Comparison of ENCODE assay signal across 26 cellular contexts in the genomic region with DNA sequence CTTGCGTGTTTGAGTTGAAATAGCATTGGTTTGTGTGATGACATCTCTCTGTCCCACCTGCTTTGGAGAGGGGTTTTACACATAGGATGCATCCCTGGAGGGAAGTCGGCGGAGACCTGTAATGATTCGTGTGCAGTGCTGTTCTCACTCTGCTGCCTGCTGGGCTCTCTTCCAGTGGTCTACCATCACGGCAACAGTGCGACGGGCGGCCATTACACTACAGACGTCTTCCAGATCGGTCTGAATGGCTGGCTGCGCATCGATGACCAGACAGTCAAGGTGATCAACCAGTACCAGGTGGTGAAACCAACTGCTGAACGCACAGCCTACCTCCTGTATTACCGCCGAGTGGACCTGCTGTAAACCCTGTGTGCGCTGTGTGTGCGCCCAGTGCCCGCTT. TPM values are rescaled to one million over a fixed set of nuclear protein-coding genes. Genes with fewer than 3 reads are reported as not detected.
DNase-seq lines count a peak whose midpoint lies in the region; ATAC-seq, FAIRE-seq and TF ChIP-seq lines count a peak whose summit lies in the region.
"Had no signal": no experiment of that assay in that cellular context is flagged by ENCODE, and none has a peak within 500 bp of the region (broad histone marks: within the 10 kb centered on the region; RNA-seq: fewer than 3 reads in every experiment).

No MANE protein-coding gene starts in this region.

- TF ChIP-seq POLR2A in sigmoid colon (IDR thresholded peaks at IDR 0.05): no peak

- H3K4me1 ChIP-seq in neutrophil (ENCODE audit: control insufficient read depth in 1 of 2, insufficient read depth in 1 of 2, low read depth in 1 of 2, low read length in 1 of 2) (peaks cover 41 to 47% of the 10 kb centered on the region in 2 experiments), sigmoid colon (peaks cover 0 to 7% (median 0%) of the 10 kb centered on the region in 4 donors), pancreas (no peaks in the 10 kb centered on the region)
- H3K4me1 ChIP-seq: BE2C, BLaER1, Caco-2 had no signal

- no peak overlapping the region for H3K27ac Mint-ChIP-seq in endothelial cell (ENCODE audit: unreplicated experiment)
- H3K27ac Mint-ChIP-seq: CD4-positive, alpha-beta T cell; CD8-positive, alpha-beta T cell had no signal

- no peaks in the 10 kb centered on the region for H3K4me1 Mint-ChIP-seq in endothelial cell (ENCODE audit: unreplicated experiment)

- H3K4me3 Mint-ChIP-seq in endothelial cell (ENCODE audit: unreplicated experiment): peak overlapping the region; percentile 38
- H3K4me3 Mint-ChIP-seq: CD4-positive, alpha-beta T cell; CD8-positive, alpha-beta T cell had no signal

- H3K9me3 ChIP-seq in neutrophil (no peaks in the 10 kb centered on the region), sigmoid colon (no peaks in the 10 kb centered on the region), pancreas (no peaks in the 10 kb centered on the region)
- H3K9me3 ChIP-seq: BE2C, BLaER1, Caco-2 had no signal

- no peak for ATAC-seq in pancreas
- ATAC-seq: CD8-positive, alpha-beta T cell had no signal

- intact Hi-C loops in sigmoid colon (cut with DNase I) (no loop called here), pancreas (cut with DNase I) (no loop called here)

- peaks cover 31% of the 10 kb centered on the region for H3K36me3 Mint-ChIP-seq in endothelial cell (ENCODE audit: low read depth, unreplicated experiment)

- 97% methylated on average over 18 of the region's 18 CpGs for WGBS in sigmoid colon, 2 donors
- WGBS in pancreas, 2 donors: 96% methylated on average over 18 of the region's 18 CpGs

- peaks cover 29% of the 10 kb centered on the region for H3K36me3 ChIP-seq in neutrophil
- H3K36me3 ChIP-seq in sigmoid colon: peaks cover 0 to 65% (median 12%) of the 10 kb centered on the region in 4 donors
- peaks cover 0 to 50% (median 0%) of the 10 kb centered on the region in 3 donors for H3K36me3 ChIP-seq in pancreas

- no peak for DNase-seq in endothelial cell (ENCODE audit: low spot score)
- peak; percentile 59 for DNase-seq in sigmoid colon
- no peak for DNase-seq in pancreas
- no peak for DNase-seq in DMS 273 treated with DMSO at 0.1 percent for 48 hours (lab: John Stamatoyannopoulos, UW)
- no peak for DNase-seq in GDM1 (lab: John Stamatoyannopoulos, UW)
- DNase-seq: 8988T; ACHN; BE2C; C1 segment of cervical spinal cord; Caco-2; Calu3; CD4-positive, alpha-beta T cell; CD8-positive, alpha-beta T cell; DMS153; DMS53; DMS79; DND-41; EL; GF-D8 had no signal

- H3K27me3 Mint-ChIP-seq in endothelial cell (ENCODE audit: unreplicated experiment): peaks cover 2% of the 10 kb centered on the region
- H3K27me3 Mint-ChIP-seq: CD4-positive, alpha-beta T cell had no signal

- H3K9me3 Mint-ChIP-seq in endothelial cell (ENCODE audit: unreplicated experiment): no peaks in the 10 kb centered on the region
- H3K9me3 Mint-ChIP-seq: CD4-positive, alpha-beta T cell; CD8-positive, alpha-beta T cell had no signal

- FAIRE-seq in pancreas (lab: Jason Lieb, UNC): no peak
- FAIRE-seq: A204.1, D721Med, GM12891, GM19239 had no signal

- no peak for TF ChIP-seq CTCF in C4-2B (conservative IDR thresholded peaks at IDR 0.05)
- TF ChIP-seq CTCF in endothelial cell (IDR thresholded peaks at IDR 0.05; ENCODE audit: unreplicated experiment): no peak
- TF ChIP-seq CTCF in neutrophil (IDR thresholded peaks at IDR 0.05): no peak
- TF ChIP-seq CTCF in sigmoid colon (IDR thresholded peaks at IDR 0.05): no peak
- TF ChIP-seq CTCF in pancreas (IDR thresholded peaks at IDR 0.05): no peak

- H3K27me3 ChIP-seq in neutrophil (no peaks in the 10 kb centered on the region), sigmoid colon (no peaks in the 10 kb centered on the region), pancreas (no peaks in the 10 kb centered on the region)
- H3K27me3 ChIP-seq: BE2C, BLaER1 had no signal

- TF ChIP-seq EP300 in sigmoid colon (IDR thresholded peaks at IDR 0.05): no peak

- no peak overlapping the region for H3K4me3 ChIP-seq in neutrophil (ENCODE audit: low read depth in 1 of 2, low read length in 1 of 2)
- no peak overlapping the region for H3K4me3 ChIP-seq in sigmoid colon
- H3K4me3 ChIP-seq in pancreas: no peak overlapping the region
- H3K4me3 ChIP-seq: BLaER1 had no signal

- peak overlapping the region; percentile 62 for H3K27ac ChIP-seq in C4-2B
- peak overlapping the region; percentile 96 for H3K27ac ChIP-seq in neutrophil
- no peak overlapping the region for H3K27ac ChIP-seq in sigmoid colon
- no peak overlapping the region for H3K27ac ChIP-seq in pancreas
- H3K27ac ChIP-seq: BLaER1 had no signal

RNA-seq across cellular contexts. Expression of a gene that starts 41.1 kb away (rescaled TPM):
- total RNA-seq in endothelial cell (ENCODE audit: unreplicated experiment): 0.54 TPM
- total RNA-seq in sigmoid colon: 100 to 1,000 TPM; 140 to 545 (median 260) TPM
- 10 to 100 TPM in 1 of 3 donors, 1 to 10 TPM in 2; 3.0 to 27.3 (median 6.0) TPM for polyA plus RNA-seq in sigmoid colon
- total RNA-seq in pancreas: 10 to 100 TPM in 4 of 6 donors, 1 to 10 TPM in 2; 4.1 to 40.2 (median 18.2) TPM
- 10 to 100 TPM in 1 of 2 donors, 1 to 10 TPM in 1; 6.7 to 11.5 TPM for polyA plus RNA-seq in pancreas

Comparison
In these comparisons a context has a peak if more than half of its experiments do, and no peak if none do; other contexts are left out.
1. H3K27ac ChIP-seq: peak in C4-2B (single experiment) and neutrophil (single experiment); none in sigmoid colon (0 of 4) and pancreas (0 of 4).